ENCODE assay signal across 23 cellular contexts in genomic region chr11:69234171-69234570, GRCh38. TPM values are rescaled to one million over a fixed set of nuclear protein-coding genes. Genes with fewer than 3 reads are reported as not detected.
"Had no signal": no experiment of that assay in that cellular context is flagged by ENCODE, and none has a peak within 500 bp of the region (broad histone marks: within the 10 kb centered on the region; RNA-seq: fewer than 3 reads in every experiment).

No MANE protein-coding gene starts in this region.

- H3K27me3 ChIP-seq: ovary, right atrium auricular region, tibial nerve, uterus had no signal

- H3K36me3 Mint-ChIP-seq: naive B cell, WTC11 had no signal

- H3K9me3 Mint-ChIP-seq: activated T-cell treated with anti-CD3 and anti-CD28 coated beads, Interleukin-2, amount 50 U/mL, for 24 hours; effector memory CD8-positive, alpha-beta T cell; stimulated activated naive CD8-positive, alpha-beta T cell treated with anti-CD3 and anti-CD28 coated beads, Interleukin-15, Interleukin-2, amounts not matched to agents 100 ng/mL and 50 ng/mL, for 24 hours; T-helper 1 cell treated with Interleukin-12 subunit alpha and Interleukin-12 subunit beta and Interleukin-4 antibody, amounts not matched to agents 30 μg/mL and 1 μg/mL, for 36 hours; WTC11 had no signal

- H3K4me3 ChIP-seq: esophagus squamous epithelium, gastrocnemius medialis, ovary, psoas muscle, right atrium auricular region, tibial nerve, uterus had no signal

- H3K27ac ChIP-seq: esophagus squamous epithelium, gastrocnemius medialis, ovary, psoas muscle, right atrium auricular region, tibial nerve, uterus had no signal

- H3K4me1 Mint-ChIP-seq: naive B cell, WTC11 had no signal

- ATAC-seq: effector memory CD8-positive, alpha-beta T cell; gastrocnemius medialis; psoas muscle; WTC11 had no signal

- H3K9me3 ChIP-seq: esophagus squamous epithelium, gastrocnemius medialis, ovary, psoas muscle, right atrium auricular region, tibial nerve, uterus had no signal

- DNase-seq: activated CD4-positive, alpha-beta T cell treated with anti-CD3 and anti-CD28 coated beads, Interleukin-2, amount 50 U/mL, for 48 hours; activated naive CD4-positive, alpha-beta T cell treated with Interleukin-2 at 50 U/mL for 16 hours; activated naive CD8-positive, alpha-beta T cell treated with anti-CD3 and anti-CD28 coated beads for 36 hours; central memory CD4-positive, alpha-beta T cell; effector memory CD8-positive, alpha-beta T cell; esophagus squamous epithelium; gastrocnemius medialis; hippocampal formation; naive B cell; ovary; psoas muscle; stimulated activated CD4-positive, alpha-beta T cell treated with anti-CD3 and anti-CD28 coated beads, Interleukin-12 subunit alpha, Interleukin-12 subunit beta, amount 100 ng/mL, for 4 hours; T1000; uterus had no signal

- H3K4me3 Mint-ChIP-seq: activated naive CD8-positive, alpha-beta T cell treated with anti-CD3 and anti-CD28 coated beads for 36 hours; activated T-cell treated with anti-CD3 and anti-CD28 coated beads, Interleukin-2, amount 50 U/mL, for 24 hours; effector memory CD8-positive, alpha-beta T cell; memory B cell; naive B cell; stimulated activated naive CD8-positive, alpha-beta T cell treated with anti-CD3 and anti-CD28 coated beads, Interleukin-15, Interleukin-2, amounts not matched to agents 100 ng/mL and 50 ng/mL, for 24 hours; T-helper 1 cell treated with Interleukin-12 subunit alpha and Interleukin-12 subunit beta and Interleukin-4 antibody, amounts not matched to agents 30 μg/mL and 1 μg/mL, for 36 hours; WTC11 had no signal

- H3K36me3 ChIP-seq: esophagus squamous epithelium, gastrocnemius medialis, ovary, right atrium auricular region, tibial nerve, uterus had no signal

- H3K4me1 ChIP-seq: esophagus squamous epithelium, gastrocnemius medialis, psoas muscle, right atrium auricular region, tibial nerve, uterus had no signal

- H3K27ac Mint-ChIP-seq: activated naive CD8-positive, alpha-beta T cell treated with anti-CD3 and anti-CD28 coated beads for 36 hours; activated T-cell treated with anti-CD3 and anti-CD28 coated beads, Interleukin-2, amount 50 U/mL, for 24 hours; effector memory CD8-positive, alpha-beta T cell; memory B cell; stimulated activated naive CD8-positive, alpha-beta T cell treated with anti-CD3 and anti-CD28 coated beads, Interleukin-15, Interleukin-2, amounts not matched to agents 100 ng/mL and 50 ng/mL, for 24 hours; T-helper 1 cell treated with Interleukin-12 subunit alpha and Interleukin-12 subunit beta and Interleukin-4 antibody, amounts not matched to agents 30 μg/mL and 1 μg/mL, for 36 hours; WTC11 had no signal

RNA-seq across cellular contexts. Expression of gene MYEOV, which starts 59.8 kb away (rescaled TPM):
- total RNA-seq: activated naive CD8-positive, alpha-beta T cell treated with anti-CD3 and anti-CD28 coated beads for 36 hours; astrocyte; skeletal muscle tissue had no signal
